ENCODE assay signal across 22 cellular contexts in genomic region chr10:60367014-60367413, GRCh38. TPM values are rescaled to one million over a fixed set of nuclear protein-coding genes. Genes with fewer than 3 reads are reported as not detected.
DNase-seq lines count a peak whose midpoint lies in the region; ATAC-seq and TF ChIP-seq lines count a peak whose summit lies in the region.
"Had no signal": no experiment of that assay in that cellular context is flagged by ENCODE, and none has a peak within 500 bp of the region (broad histone marks: within the 10 kb centered on the region; RNA-seq: fewer than 3 reads in every experiment).

No MANE protein-coding gene starts in this region.

- TF ChIP-seq CTCF in left lung (IDR thresholded peaks at IDR 0.05) = no peak

- H3K4me1 ChIP-seq in GM23248 (ENCODE audit: insufficient read depth) = no peaks in the 10 kb centered on the region
- no peaks in the 10 kb centered on the region for H3K4me1 ChIP-seq in stomach smooth muscle (ENCODE audit: control insufficient read depth, insufficient read depth, low read length)
- no peaks in the 10 kb centered on the region for H3K4me1 ChIP-seq in left lung

- no peak overlapping the region for H3K9ac ChIP-seq in GM23248
- H3K9ac ChIP-seq in stomach smooth muscle (ENCODE audit: low read length in 2 of 2) = peak overlapping the region in 1 of 2 donors; percentile 31

- no peak for DNase-seq in GM23248
- peak; percentile 89 for DNase-seq in cerebellar cortex (ENCODE audit: low spot score)
- peak; percentile 34 for DNase-seq in midbrain (lab: John Stamatoyannopoulos, UW)
- no peak for DNase-seq in islet precursor cell
- DNase-seq in DMS79 treated with DMSO at 0.1 percent for 48 hours (lab: John Stamatoyannopoulos, UW) = no peak
- no peak for DNase-seq in left lung
- DNase-seq: activated CD4-positive, alpha-beta T cell treated with anti-CD3 and anti-CD28 coated beads, Interleukin-2, amount 50 U/mL, for 4 hours; activated gamma-delta T cell; activated naive CD8-positive, alpha-beta T cell treated with anti-CD3 and anti-CD28 coated beads, Interleukin-2, amount 50 U/mL, for 24 hours; CD4-positive, alpha-beta memory T cell; DMS 273 treated with DMSO at 0.1 percent for 48 hours; KBM-7; MM.1S; NCI-H1417 treated with DMSO at 0.1 percent for 48 hours; NCI-H2171; NCI-H774; pancreas; T1000 had no signal

- intact Hi-C loops in left lung (cut with DNase I) = no loop called here

- H3K9me2 ChIP-seq in GM23248 (ENCODE audit: insufficient read depth) = no peaks in the 10 kb centered on the region

- H3K27me3 ChIP-seq in GM23248 (replicated peaks; ENCODE audit: insufficient read depth) (no peaks in the 10 kb centered on the region), stomach smooth muscle (ENCODE audit: control insufficient read depth in 1 of 2, insufficient read depth in 2 of 2, low read length in 2 of 2) (no peaks in the 10 kb centered on the region), left lung (no peaks in the 10 kb centered on the region)
- H3K27me3 ChIP-seq: pancreas, vagina had no signal

- H3K4me3 ChIP-seq in GM23248 (no peak overlapping the region), stomach smooth muscle (ENCODE audit: low read length in 2 of 2) (peak overlapping the region; percentile 23 to 52), left lung (no peak overlapping the region)
- H3K4me3 ChIP-seq: pancreas, vagina had no signal

- H3K4me2 ChIP-seq in GM23248 (ENCODE audit: unreplicated experiment) = no peak overlapping the region

- no peaks in the 10 kb centered on the region for H3K79me2 ChIP-seq in GM23248 (ENCODE audit: insufficient read depth)

- H3K27ac ChIP-seq in GM23248 (no peak overlapping the region), stomach smooth muscle (ENCODE audit: low read length) (no peak overlapping the region), left lung (no peak overlapping the region)
- H3K27ac ChIP-seq: pancreas, vagina had no signal

- no peak for ATAC-seq in left lung
- ATAC-seq: activated naive CD8-positive, alpha-beta T cell treated with anti-CD3 and anti-CD28 coated beads, Interleukin-2, amount 50 U/mL, for 24 hours; pancreas; Right ventricle myocardium inferior; sciatic nerve had no signal

- peak overlapping the region; percentile 50; the same call in 1 of the 2 replicates for H2AFZ ChIP-seq in GM23248

- in situ Hi-C loops in GM23248 (cut with MboI) = no loop called here

- H3K9me3 ChIP-seq in GM23248 (ENCODE audit: low read depth) (no peaks in the 10 kb centered on the region), stomach smooth muscle (ENCODE audit: control insufficient read depth in 2 of 2, low read length in 2 of 2) (no peaks in the 10 kb centered on the region), left lung (no peaks in the 10 kb centered on the region)
- H3K9me3 ChIP-seq: pancreas, vagina had no signal

- WGBS in GM23248 (ENCODE audit: low coverage in 1 of 2, low lambda C conversion rate in 2 of 2, missing lambda C conversion rate in 2 of 2), 2 experiments = 51 to 56% methylated on average over 4 of the region's 4 CpGs

- H3K36me3 ChIP-seq in GM23248 (ENCODE audit: low read depth) (no peaks in the 10 kb centered on the region), stomach smooth muscle (ENCODE audit: control insufficient read depth in 2 of 2, insufficient read depth in 2 of 2, low read length in 2 of 2) (no peaks in the 10 kb centered on the region), left lung (no peaks in the 10 kb centered on the region)
- H3K36me3 ChIP-seq: pancreas, vagina had no signal

- no peaks in the 10 kb centered on the region for H4K20me1 ChIP-seq in GM23248 (ENCODE audit: insufficient read depth)

- no peaks in the 10 kb centered on the region for H3F3A ChIP-seq in GM23248 (ENCODE audit: insufficient read depth)

RNA-seq across cellular contexts. Expression of gene ANK3, which starts 22.7 kb away (rescaled TPM):
- 0.54 TPM in 1 of 2 replicates, not detected in the other for total RNA-seq in GM23248 (2014; rRNA removed; shearing (Covaris generic))
- polyA plus RNA-seq in GM23248 (2016; fragmentation: Nextera tagmentation; extraction: Ambion mirVana) = 0.14 and 0.75 TPM in 2 replicates
- total RNA-seq in left lung = 10 to 100 TPM; 63.7 to 74.1 TPM

Comparison
In these comparisons a context has a peak if more than half of its experiments do, and no peak if none do; other contexts are left out.
1. DNase-seq: peak in cerebellar cortex (single experiment) and midbrain (single experiment); none in GM23248 (single experiment), islet precursor cell (single experiment), DMS79 treated with DMSO at 0.1 percent for 48 hours (single experiment) and left lung (0 of 2).
2. H3K4me3 ChIP-seq: peak in stomach smooth muscle (2 of 2); none in GM23248 (single experiment) and left lung (0 of 2).
3. RNA of gene ANK3, which starts 22.7 kb away (total RNA-seq): 63.7 to 74.1 TPM in left lung; 0.54 TPM in GM23248; every median in the first group is over 10 times any median in the second.